Comparison of ENCODE assay signal across 8 cellular contexts in the genomic region with DNA sequence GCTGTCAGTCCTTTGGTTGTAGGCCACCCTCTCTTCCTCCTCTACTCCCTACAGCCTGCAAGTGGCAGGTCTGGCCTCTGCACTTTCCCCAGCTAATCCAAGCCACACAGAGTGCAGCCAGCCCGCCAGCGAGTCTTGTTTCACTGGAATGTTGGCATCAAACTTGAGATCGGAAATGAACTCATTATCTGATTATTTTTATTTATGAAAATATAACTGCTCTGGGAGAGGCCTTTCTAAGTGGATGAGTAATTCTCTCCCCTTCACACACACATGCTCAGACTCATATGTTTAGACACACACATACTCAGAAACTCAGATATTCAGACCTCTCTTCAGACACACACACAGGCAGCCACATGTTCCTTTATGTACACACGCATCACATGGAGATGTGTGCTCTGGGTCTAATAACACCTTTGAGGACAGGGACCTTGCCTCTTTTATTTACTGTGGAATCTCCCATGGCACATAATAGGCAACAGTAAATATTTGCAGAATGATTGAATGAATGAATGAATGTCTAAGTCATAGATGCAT.
A peak's percentile ranks its signal among the peaks of the same experiment; 100 is the strongest.
DNase-seq lines count a peak whose midpoint lies in the region; ATAC-seq and TF ChIP-seq lines count a peak whose summit lies in the region.

No MANE protein-coding gene starts in this region.

- H3K4me1 Mint-ChIP-seq in Calu3 (ENCODE audit: low read depth, unreplicated experiment): peaks cover 50% of the 10 kb centered on the region
- H3K4me1 Mint-ChIP-seq in activated naive CD8-positive, alpha-beta T cell treated with anti-CD3 and anti-CD28 coated beads for 36 hours: no peaks in the 10 kb centered on the region

- H3K9me3 Mint-ChIP-seq in Calu3 (ENCODE audit: low read depth, unreplicated experiment): no peaks in the 10 kb centered on the region
- no peaks in the 10 kb centered on the region for H3K9me3 Mint-ChIP-seq in activated naive CD8-positive, alpha-beta T cell treated with anti-CD3 and anti-CD28 coated beads for 36 hours

- H3K4me3 ChIP-seq in SK-N-MC (peak overlapping the region; percentile 26; the same call in 1 of the 2 replicates), foreskin fibroblast (ENCODE audit: low read depth in 1 of 2, low read length in 2 of 2) (no peak overlapping the region)

- H3K9me3 ChIP-seq in SK-N-MC (ENCODE audit: low read depth, low read length): no peaks in the 10 kb centered on the region

- peak overlapping the region; percentile 95 for H3K27ac Mint-ChIP-seq in Calu3 (ENCODE audit: unreplicated experiment)
- no peak overlapping the region for H3K27ac Mint-ChIP-seq in activated naive CD8-positive, alpha-beta T cell treated with anti-CD3 and anti-CD28 coated beads for 36 hours

- no peak overlapping the region for H3K9ac ChIP-seq in SK-N-MC (ENCODE audit: insufficient read length)

- intact Hi-C loops in Calu3 (cut with micrococcal nuclease; ENCODE audit: unreplicated experiment): no loop called here

- H3K4me3 Mint-ChIP-seq in Calu3 (ENCODE audit: low read depth, unreplicated experiment): no peak overlapping the region
- no peak overlapping the region for H3K4me3 Mint-ChIP-seq in activated naive CD8-positive, alpha-beta T cell treated with anti-CD3 and anti-CD28 coated beads for 36 hours

- peaks cover 6% of the 10 kb centered on the region for H3K36me3 Mint-ChIP-seq in Calu3 (ENCODE audit: insufficient read depth, unreplicated experiment)
- H3K36me3 Mint-ChIP-seq in activated naive CD8-positive, alpha-beta T cell treated with anti-CD3 and anti-CD28 coated beads for 36 hours: no peaks in the 10 kb centered on the region

- TF ChIP-seq CTCF in Calu3 (IDR thresholded peaks at IDR 0.05; ENCODE audit: unreplicated experiment): no peak
- no peak for TF ChIP-seq CTCF in foreskin fibroblast (IDR thresholded peaks at IDR 0.05; ENCODE audit: low read depth, low read length)

- no peaks in the 10 kb centered on the region for H3K36me3 ChIP-seq in SK-N-MC (ENCODE audit: insufficient read depth, low read length)

- CTCF ChIA-PET in Calu3 (lab: Charles Lee): no interaction called here

- no peak for ATAC-seq in GM21737 (IDR thresholded peaks at IDR 0.05; ENCODE audit: unreplicated experiment)

- H3K27ac ChIP-seq in SK-N-MC: peak overlapping the region; percentile 73; the same call in 1 of the 2 replicates

- DNase-seq in Calu3: peak; percentile 72
- peak; percentile 28 for DNase-seq in SK-N-MC (ENCODE audit: low read depth, low spot score)
- peak; percentile 94 to 96 for DNase-seq in foreskin fibroblast
- DNase-seq in pulmonary artery endothelial cell (ENCODE audit: low read depth, low spot score): peak; percentile 85
- DNase-seq in activated naive CD8-positive, alpha-beta T cell treated with anti-CD3 and anti-CD28 coated beads for 36 hours: no peak
- no peak for DNase-seq in cerebellar cortex (ENCODE audit: low spot score)
- DNase-seq in NCI-H146 treated with DMSO at 0.1 percent for 48 hours (lab: John Stamatoyannopoulos, UW; ENCODE audit: unreplicated experiment): no peak

- no peaks in the 10 kb centered on the region for H3K27me3 Mint-ChIP-seq in Calu3 (ENCODE audit: unreplicated experiment)
- H3K27me3 Mint-ChIP-seq in activated naive CD8-positive, alpha-beta T cell treated with anti-CD3 and anti-CD28 coated beads for 36 hours: no peaks in the 10 kb centered on the region

- no TSS peak for BruUV-seq in Calu3 (replicated peaks; lab: Mats Ljungman, UMichigan)

Comparison
In these comparisons a context has a peak if more than half of its experiments do, and no peak if none do; other contexts are left out.
1. DNase-seq: peak in Calu3 (single experiment), SK-N-MC (single experiment), foreskin fibroblast (2 of 2) and pulmonary artery endothelial cell (single experiment); none in activated naive CD8-positive, alpha-beta T cell treated with anti-CD3 and anti-CD28 coated beads for 36 hours (single experiment), cerebellar cortex (single experiment) and NCI-H146 treated with DMSO at 0.1 percent for 48 hours (single experiment).